In the genomic region with DNA sequence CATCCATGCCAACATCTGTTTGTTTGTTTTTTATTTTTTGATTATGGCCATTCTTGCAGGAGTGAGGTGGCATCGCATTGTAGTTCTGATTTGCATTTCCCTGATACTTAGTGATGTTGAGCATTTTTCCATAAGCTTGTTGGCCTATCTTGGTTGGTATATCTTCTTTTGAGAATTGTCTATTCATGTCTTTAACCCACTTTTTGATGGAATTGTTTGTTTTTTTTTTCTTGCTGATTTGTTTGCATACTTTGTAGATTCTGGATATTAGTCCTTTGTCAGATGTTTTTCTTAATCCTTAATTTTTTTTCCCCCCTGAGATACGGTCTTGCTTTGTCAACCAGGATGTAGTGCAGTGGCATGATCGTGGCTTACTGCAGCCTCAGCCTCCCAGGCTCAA, we compare ENCODE assay signal across 9 cellular contexts.
"Had no signal": no experiment of that assay in that cellular context is flagged by ENCODE, and none has a peak within 500 bp of the region (broad histone marks: within the 10 kb centered on the region; RNA-seq: fewer than 3 reads in every experiment).

No MANE protein-coding gene starts in this region.

- H3K27ac Mint-ChIP-seq: GM23338, H9, HFFc6 had no signal

- H3K4me3 Mint-ChIP-seq: GM23338, H9, HFFc6 had no signal

- ATAC-seq: GM23338, HCT116 had no signal

- DNase-seq: GM23248, GOT3, H7, H9, HCEC 1CT, HFFc6 had no signal

- H3K36me3 ChIP-seq: HAP-1 had no signal

- H3K4me3 ChIP-seq: GM23248, GM23338, HAP-1 had no signal

- H3K27ac ChIP-seq: GM23248 had no signal

- H3K9me3 Mint-ChIP-seq: H9, HFFc6 had no signal

- H3K9me3 ChIP-seq: HAP-1 had no signal
